Comparison of ENCODE assay signal across 21 cellular contexts in the genomic region with DNA sequence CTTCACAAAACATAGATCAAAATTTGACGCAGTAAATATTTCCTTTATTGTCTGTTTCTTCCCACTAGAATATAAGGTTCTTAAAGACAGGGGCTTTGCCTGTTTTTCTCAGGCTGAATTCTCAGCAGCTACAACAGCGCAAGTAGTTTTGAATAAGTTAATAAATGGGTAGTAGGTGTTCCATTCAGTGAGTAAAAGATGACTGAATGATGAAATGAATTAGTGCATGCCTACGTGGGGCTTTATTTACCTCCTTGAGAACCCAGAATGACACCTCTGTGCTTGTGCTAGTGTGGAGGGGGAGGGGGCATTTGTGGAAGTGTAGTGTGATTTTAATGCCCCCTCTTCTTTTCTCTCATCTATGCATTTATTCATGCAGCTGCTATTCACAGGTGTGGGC.
DNase-seq lines count a peak whose midpoint lies in the region; ATAC-seq, FAIRE-seq and TF ChIP-seq lines count a peak whose summit lies in the region.
"Had no signal": no experiment of that assay in that cellular context is flagged by ENCODE, and none has a peak within 500 bp of the region (broad histone marks: within the 10 kb centered on the region; RNA-seq: fewer than 3 reads in every experiment).

No MANE protein-coding gene starts in this region.

- H3K4me2 ChIP-seq in mammary epithelial cell (ENCODE audit: insufficient read depth, low read depth, low read length) (no peak overlapping the region), OCI-LY3 (ENCODE audit: low read length) (peak overlapping the region; percentile 29; the same call in 1 of the 2 replicates)

- no peak for TF ChIP-seq CTCF in mammary epithelial cell (conservative IDR thresholded peaks at IDR 0.05 in 1 of 2, IDR thresholded peaks at IDR 0.05 in 1 of 2; ENCODE audit: extremely low read depth in 1 of 2, insufficient read depth in 1 of 2, low read depth in 1 of 2, low read length in 2 of 2)
- no peak for TF ChIP-seq CTCF in MCF 10A (IDR thresholded peaks at IDR 0.05; ENCODE audit: unreplicated experiment)
- no peak for TF ChIP-seq CTCF in OCI-LY3 (IDR thresholded peaks at IDR 0.05; ENCODE audit: low read depth, low read length)
- no peak for TF ChIP-seq CTCF in foreskin keratinocyte (conservative IDR thresholded peaks at IDR 0.05)
- no peak for TF ChIP-seq CTCF in pancreas (IDR thresholded peaks at IDR 0.05)

- WGBS in mammary epithelial cell (ENCODE audit: low coverage, missing lambda C conversion rate), result 100% methylated on average over 3 of the region's 3 CpGs
- WGBS in pancreas, 2 donors, result 63 to 70% methylated on average over 3 of the region's 3 CpGs

- in situ Hi-C loops in mammary epithelial cell (cut with MboI; ENCODE audit: low sequenced_read_pairs in 2 of 2), result no loop called here

- no peaks in the 10 kb centered on the region for H3K27me3 Mint-ChIP-seq in MCF 10A (ENCODE audit: insufficient read depth, unreplicated experiment)
- H3K27me3 Mint-ChIP-seq: CD4-positive, alpha-beta T cell had no signal

- H3K36me3 ChIP-seq in mammary epithelial cell (ENCODE audit: insufficient read depth, low read length) (no peaks in the 10 kb centered on the region), OCI-LY3 (replicated peaks; ENCODE audit: low read depth, low read length) (no peaks in the 10 kb centered on the region), pancreas (no peaks in the 10 kb centered on the region)
- H3K36me3 ChIP-seq: MG63 had no signal

- no peak overlapping the region for H3K9ac ChIP-seq in mammary epithelial cell (ENCODE audit: insufficient read depth, low read length)
- no peak overlapping the region for H3K9ac ChIP-seq in OCI-LY3 (ENCODE audit: low read length)

- peaks cover 19% of the 10 kb centered on the region for H3K4me1 Mint-ChIP-seq in MCF 10A (ENCODE audit: insufficient read depth, unreplicated experiment)
- H3K4me1 Mint-ChIP-seq: B cell, IgD-negative memory B cell had no signal

- no peak overlapping the region for H3K27ac Mint-ChIP-seq in MCF 10A (ENCODE audit: low read depth, unreplicated experiment)
- H3K27ac Mint-ChIP-seq: B cell; CD4-positive, alpha-beta T cell; IgD-negative memory B cell had no signal

- intact Hi-C loops in mammary epithelial cell (cut with micrococcal nuclease) (no loop called here), MCF 10A (cut with micrococcal nuclease) (loop anchor here (5.0 kb wide), 1 partner anchor 95 kb away; no protein-coding TSS in a partner anchor), pancreas (cut with DNase I) (no loop called here)

- H3K4me3 Mint-ChIP-seq in MCF 10A (ENCODE audit: unreplicated experiment), result no peak overlapping the region
- H3K4me3 Mint-ChIP-seq: B cell; CD4-positive, alpha-beta T cell; IgD-negative memory B cell had no signal

- BruUV-seq in mammary epithelial cell (replicated peaks; lab: Mats Ljungman, UMichigan) (no TSS peak), MCF 10A (replicated peaks; lab: Mats Ljungman, UMichigan) (no TSS peak)

- FAIRE-seq in pancreas (lab: Jason Lieb, UNC), result no peak

- H3K4me3 ChIP-seq in mammary epithelial cell (replicated peaks in 1 of 3; ENCODE audit: insufficient read depth in 1 of 3, low read depth in 2 of 3, low read length in 3 of 3) (no peak overlapping the region), OCI-LY3 (ENCODE audit: low read length) (no peak overlapping the region), pancreas (no peak overlapping the region)
- H3K4me3 ChIP-seq: MG63 had no signal

- H4K20me1 ChIP-seq in mammary epithelial cell (ENCODE audit: insufficient read depth, low read length), result no peaks in the 10 kb centered on the region
- no peaks in the 10 kb centered on the region for H4K20me1 ChIP-seq in OCI-LY3 (ENCODE audit: insufficient read depth, low read length)

- POLR2A ChIA-PET in MCF 10A (lab: Yijun Ruan, JAX), result interaction anchor here (0.8 to 1.3 kb wide), 2 partner anchors 59 to 92 kb away, joined by 3 read pairs; no protein-coding TSS in a partner anchor

- H3K27ac ChIP-seq in mammary epithelial cell (ENCODE audit: insufficient read depth, low read depth, low read length), result peak overlapping the region; percentile 95
- no peak overlapping the region for H3K27ac ChIP-seq in OCI-LY3 (ENCODE audit: low read length)
- peak overlapping the region; percentile 94 for H3K27ac ChIP-seq in foreskin keratinocyte
- H3K27ac ChIP-seq in pancreas, result no peak overlapping the region

- H3K9me3 ChIP-seq in mammary epithelial cell (replicated peaks; ENCODE audit: insufficient read depth, low read length) (peaks cover 6% of the 10 kb centered on the region), OCI-LY3 (ENCODE audit: insufficient read depth, low read length) (peaks cover 4% of the 10 kb centered on the region; the same call in 1 of the 2 replicates), pancreas (no peaks in the 10 kb centered on the region)
- H3K9me3 ChIP-seq: Caco-2 had no signal

- H3K27me3 ChIP-seq in mammary epithelial cell (ENCODE audit: insufficient read depth, low read length) (no peaks in the 10 kb centered on the region), OCI-LY3 (ENCODE audit: low read depth, low read length) (no peaks in the 10 kb centered on the region), foreskin keratinocyte (no peaks in the 10 kb centered on the region), pancreas (no peaks in the 10 kb centered on the region)
- H3K27me3 ChIP-seq: MG63 had no signal

- H3K79me2 ChIP-seq in mammary epithelial cell (ENCODE audit: insufficient read depth, low read length) (no peaks in the 10 kb centered on the region), OCI-LY3 (ENCODE audit: low read length) (no peaks in the 10 kb centered on the region)

- peaks cover 35% of the 10 kb centered on the region for H3K4me1 ChIP-seq in mammary epithelial cell (ENCODE audit: insufficient read depth, low read length)
- peaks cover 12% of the 10 kb centered on the region for H3K4me1 ChIP-seq in OCI-LY3 (ENCODE audit: low read length)
- peaks cover 34% of the 10 kb centered on the region for H3K4me1 ChIP-seq in foreskin keratinocyte
- no peaks in the 10 kb centered on the region for H3K4me1 ChIP-seq in pancreas

- no peak for ATAC-seq in foreskin keratinocyte
- no peak for ATAC-seq in pancreas
- ATAC-seq in GM21619 (IDR thresholded peaks at IDR 0.05; ENCODE audit: unreplicated experiment), result no peak
- no peak for ATAC-seq in HG02938 (IDR thresholded peaks at IDR 0.05; ENCODE audit: unreplicated experiment)

- peak overlapping the region; percentile 60 for H2AFZ ChIP-seq in mammary epithelial cell (ENCODE audit: low read depth, low read length)
- H2AFZ ChIP-seq in OCI-LY3 (ENCODE audit: low read depth, low read length), result no peak overlapping the region

- dilution Hi-C loops in mammary epithelial cell (cut with HindIII; ENCODE audit: low sequenced_read_pairs), result no loop called here

- H3K9me3 Mint-ChIP-seq in MCF 10A (ENCODE audit: unreplicated experiment), result no peaks in the 10 kb centered on the region

- CTCF ChIA-PET in mammary epithelial cell (lab: Charles Lee; ENCODE audit: low non-redundant PET), result no interaction called here
- CTCF ChIA-PET in MCF 10A (lab: Yijun Ruan, JAX), result no interaction called here

- DNase-seq in mammary epithelial cell (no peak), MCF 10A (ENCODE audit: unreplicated experiment) (no peak), foreskin keratinocyte (no peak), renal cortical epithelial cell (ENCODE audit: low read depth) (peak; percentile 72), pancreas (no peak)
- DNase-seq: CD4-positive, alpha-beta T cell; GF-D8; GOT3; Karpas-422; NCI-H1048; NCI-H146; NCI-H2029 treated with DMSO at 0.1 percent for 48 hours; NCI-H774; RPMI8226 had no signal

- H3K36me3 Mint-ChIP-seq in MCF 10A (ENCODE audit: insufficient read depth, unreplicated experiment), result no peaks in the 10 kb centered on the region

Comparison
In these comparisons a context has a peak if more than half of its experiments do, and no peak if none do; other contexts are left out.
1. H3K27ac ChIP-seq: peak in mammary epithelial cell (single experiment) and foreskin keratinocyte (single experiment); none in OCI-LY3 (single experiment) and pancreas (0 of 4).